In the genomic region with DNA sequence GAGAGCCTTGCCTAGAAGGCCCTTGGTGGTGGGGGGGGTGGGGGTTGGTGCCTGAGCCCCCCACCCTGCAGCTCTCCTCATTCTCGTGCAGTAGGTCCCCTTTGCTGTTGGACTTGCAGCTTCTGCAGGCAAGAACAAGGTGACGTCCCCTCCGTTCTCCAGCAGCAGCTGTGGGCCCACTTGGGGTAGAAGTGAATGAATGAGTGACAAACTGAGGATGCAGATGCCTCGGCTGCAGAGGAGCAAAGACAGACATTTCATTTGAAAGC, we compare ENCODE assay signal across 18 cellular contexts.
"Had no signal": no experiment of that assay in that cellular context is flagged by ENCODE, and none has a peak within 500 bp of the region (broad histone marks: within the 10 kb centered on the region; RNA-seq: fewer than 3 reads in every experiment).

No MANE protein-coding gene starts in this region.

- H3K36me3 ChIP-seq: gastrocnemius medialis, heart left ventricle, left lung, tibial artery had no signal

- H3K9ac ChIP-seq: parathyroid adenoma had no signal

- H3K4me2 ChIP-seq: hepatocyte had no signal

- H3K79me2 ChIP-seq: hepatocyte, parathyroid adenoma had no signal

- H3K27me3 ChIP-seq: testis, tibial artery had no signal

- H3K4me3 ChIP-seq: coronary artery, gastrocnemius medialis, heart left ventricle, hepatocyte, left lung, testis, tibial artery had no signal

- H3K9me3 ChIP-seq: gastrocnemius medialis, left lung, testis had no signal

- DNase-seq: dermis blood vessel endothelial cell; foreskin fibroblast; gastrocnemius medialis; mammary epithelial cell; natural killer cell; stimulated activated CD4-positive, alpha-beta T cell treated with anti-CD3 and anti-CD28 coated beads, Interleukin-2, amount 100 ng/mL, for 24 hours; stimulated activated CD4-positive, alpha-beta T cell treated with anti-CD3 and anti-CD28 coated beads, Interleukin-4, amount 100 ng/mL, for 24 hours; stimulated activated naive CD8-positive, alpha-beta T cell treated with anti-CD3 and anti-CD28 coated beads, Interleukin-15, Interleukin-2, amounts not matched to agents 100 U/mL and 50 U/mL, for 24 hours; testis; tibial artery had no signal

- H3K4me1 ChIP-seq: left lung, parathyroid adenoma had no signal

- ATAC-seq: esophagus mucosa; gastrocnemius medialis; left lung; natural killer cell; sciatic nerve; stimulated activated effector memory CD8-positive, alpha-beta T cell treated with anti-CD3 and anti-CD28 coated beads, Interleukin-12 subunit alpha, Interleukin-12 subunit beta, amount 100 ng/mL, for 72 hours; stimulated activated naive CD8-positive, alpha-beta T cell treated with anti-CD3 and anti-CD28 coated beads, Interleukin-15, Interleukin-2, amounts not matched to agents 100 U/mL and 50 U/mL, for 24 hours had no signal

- H3K27ac ChIP-seq: gastrocnemius medialis, heart left ventricle, hepatocyte, left lung, parathyroid adenoma, testis had no signal
